Comparison of ENCODE assay signal across 8 cellular contexts in the genomic region with DNA sequence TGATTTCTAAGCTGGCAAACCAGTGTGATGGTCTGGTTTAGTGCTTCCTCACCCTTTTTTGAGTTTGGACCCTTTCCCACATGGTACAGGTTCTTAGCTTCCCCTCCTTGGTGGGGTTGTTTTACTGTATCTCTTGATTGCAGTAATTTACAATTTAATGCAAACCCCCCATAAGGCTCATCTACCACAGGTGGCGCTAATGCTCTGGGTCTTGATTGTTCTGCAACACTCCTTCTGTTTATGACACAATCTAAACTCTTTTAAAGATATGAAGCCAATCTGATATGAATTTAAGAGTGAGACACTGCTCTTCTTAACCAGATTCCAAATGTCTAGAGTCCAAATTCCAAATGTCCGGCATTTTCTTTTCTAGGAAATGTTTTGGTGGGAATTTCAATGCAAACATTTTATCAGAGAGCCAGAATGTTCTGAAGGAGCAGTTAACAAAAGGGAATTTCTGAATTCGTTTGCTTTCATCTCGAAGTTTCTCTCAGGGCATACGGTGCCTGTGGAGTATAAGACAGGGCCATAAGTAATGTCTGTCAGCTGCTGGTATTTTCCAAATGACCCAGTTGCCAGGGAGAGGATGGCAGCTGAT.
DNase-seq lines count a peak whose midpoint lies in the region; ATAC-seq and TF ChIP-seq lines count a peak whose summit lies in the region.

No MANE protein-coding gene starts in this region.

- no peak overlapping the region for H3K4me3 Mint-ChIP-seq in neural crest cell

- H3K4me1 ChIP-seq in colonic mucosa = no peaks in the 10 kb centered on the region

- peaks cover 6% of the 10 kb centered on the region for H3K4me1 Mint-ChIP-seq in neural crest cell

- H3K9ac ChIP-seq in SK-N-MC (ENCODE audit: insufficient read length) (no peak overlapping the region), colonic mucosa (ENCODE audit: low read depth in 2 of 2, low read length in 2 of 2) (no peak overlapping the region)

- H3K27ac ChIP-seq in SK-N-MC = no peak overlapping the region
- no peak overlapping the region for H3K27ac ChIP-seq in colonic mucosa

- no peak overlapping the region for H3K27ac Mint-ChIP-seq in neural crest cell (ENCODE audit: unreplicated experiment)

- ATAC-seq in HG03097 (IDR thresholded peaks at IDR 0.05; ENCODE audit: low FRiP score, unreplicated experiment) = no peak
- no peak for ATAC-seq in HG03196 (IDR thresholded peaks at IDR 0.05; ENCODE audit: unreplicated experiment)

- H3K36me3 Mint-ChIP-seq in neural crest cell (ENCODE audit: low read depth) = peaks cover 3% of the 10 kb centered on the region

- H3K4me3 ChIP-seq in SK-N-MC = no peak overlapping the region
- H3K4me3 ChIP-seq in colonic mucosa = no peak overlapping the region

- peaks cover 3% of the 10 kb centered on the region for H3K9me3 Mint-ChIP-seq in neural crest cell

- DNase-seq in COLO829 (ENCODE audit: low spot score) (peak; percentile 18), HEK293T (ENCODE audit: extremely low spot score) (peak; percentile 42), SK-N-MC (ENCODE audit: low read depth, low spot score) (peak; percentile 59), colonic mucosa (peak; percentile 63), neural crest cell (ENCODE audit: low read depth, low spot score) (peak; percentile 13), T1000 (lab: John Stamatoyannopoulos, UW) (no peak)

- POLR2A ChIA-PET in HEK293T (lab: Yijun Ruan, JAX) = no interaction called here

- intact Hi-C loops in colonic mucosa (cut with DNase I) = loop anchor here (5.0 to 10.0 kb wide), 2 partner anchors 388 to 810 kb away; partner anchors contain the start of gene NR3C1

- CTCF ChIA-PET in HEK293T (lab: Yijun Ruan, JAX) = interaction anchor here (0.6 to 0.9 kb wide), 6 partner anchors 35 to 1169 kb away, joined by 3 to 6 read pairs (median 4); no protein-coding TSS in a partner anchor

- no peaks in the 10 kb centered on the region for H3K27me3 Mint-ChIP-seq in neural crest cell (ENCODE audit: low read depth)

- no peaks in the 10 kb centered on the region for H3K9me3 ChIP-seq in SK-N-MC (ENCODE audit: low read depth, low read length)
- no peaks in the 10 kb centered on the region for H3K9me3 ChIP-seq in colonic mucosa

- H3K27me3 ChIP-seq in colonic mucosa = no peaks in the 10 kb centered on the region

- H3K36me3 ChIP-seq in SK-N-MC (ENCODE audit: insufficient read depth, low read length) (no peaks in the 10 kb centered on the region), colonic mucosa (no peaks in the 10 kb centered on the region)

- TF ChIP-seq CTCF in colonic mucosa (IDR thresholded peaks at IDR 0.05) = peak; percentile 38
- TF ChIP-seq CTCF in neural crest cell (conservative IDR thresholded peaks at IDR 0.05) = peak; percentile 59

TF ChIP-seq in HEK293T, 16 proteins besides CTCF, POLR2A, EP300 and RAD21:
- no peak for TF ChIP-seq NFRKB (IDR thresholded peaks at IDR 0.05)
- TF ChIP-seq FOXA1 (IDR thresholded peaks at IDR 0.05) = no peak
- no peak for TF ChIP-seq TARDBP (IDR thresholded peaks at IDR 0.05)
- TF ChIP-seq FOXK2 (IDR thresholded peaks at IDR 0.05) = no peak
- no peak for TF ChIP-seq HDGF (IDR thresholded peaks at IDR 0.05; ENCODE audit: borderline replicate concordance)
